ENCODE assay signal across 12 cellular contexts in the genomic region with DNA sequence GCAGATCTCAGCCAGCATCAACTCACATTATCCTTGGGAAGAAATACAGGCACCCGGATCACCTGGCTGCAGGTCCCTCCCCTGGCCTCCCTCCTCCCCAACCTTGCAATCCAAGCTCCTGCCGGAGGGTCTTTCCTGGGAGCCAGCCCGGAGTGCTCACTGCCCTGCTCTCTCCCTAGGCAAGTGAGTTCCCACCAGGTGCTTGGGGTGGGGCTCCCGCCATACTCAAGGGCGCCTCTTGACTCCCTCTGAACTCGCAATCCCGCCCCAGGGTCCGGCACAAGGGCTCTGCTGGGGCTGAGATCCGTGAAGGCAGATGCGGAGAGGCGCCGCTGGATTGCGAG. TPM values are rescaled to one million over a fixed set of nuclear protein-coding genes. Genes with fewer than 3 reads are reported as not detected.
DNase-seq lines count a peak whose midpoint lies in the region; ATAC-seq and TF ChIP-seq lines count a peak whose summit lies in the region.
"Had no signal": no experiment of that assay in that cellular context is flagged by ENCODE, and none has a peak within 500 bp of the region (broad histone marks: within the 10 kb centered on the region; RNA-seq: fewer than 3 reads in every experiment).

No MANE protein-coding gene starts in this region.

- CTCF ChIA-PET in IMR-90 (lab: Yijun Ruan, JAX), result no interaction called here

- peaks cover 21% of the 10 kb centered on the region for H3K79me2 ChIP-seq in neural cell (replicated peaks; ENCODE audit: insufficient read depth, low read length)

- no peak overlapping the region for H2AK5ac ChIP-seq in IMR-90 (ENCODE audit: low read depth, low read length)

- H3K4me2 ChIP-seq in IMR-90 (ENCODE audit: low read depth, low read length) (no peak overlapping the region), neural cell (ENCODE audit: low read length) (no peak overlapping the region)

- no peak overlapping the region for H4K5ac ChIP-seq in IMR-90 (ENCODE audit: low read depth, low read length)

- H3K27ac ChIP-seq in IMR-90 (ENCODE audit: insufficient read depth, low read length), result no peak overlapping the region
- peak overlapping the region; percentile 86 to 97 for H3K27ac ChIP-seq in esophagus (ENCODE audit: low read depth in 2 of 2, low read length in 1 of 2)
- H3K27ac ChIP-seq in neural cell (ENCODE audit: low read length), result no peak overlapping the region
- H3K27ac ChIP-seq: thoracic aorta had no signal

- H3K14ac ChIP-seq in IMR-90 (replicated peaks; ENCODE audit: low read depth, low read length), result no peak overlapping the region

- TF ChIP-seq RAD21 in IMR-90 (IDR thresholded peaks at IDR 0.05; ENCODE audit: low read length), result no peak
- no peak for TF ChIP-seq RAD21 in neural cell (conservative IDR thresholded peaks at IDR 0.05)

- H3K9me3 ChIP-seq in BE2C (no peaks in the 10 kb centered on the region), IMR-90 (ENCODE audit: control insufficient read depth, insufficient read depth, low read length) (peaks cover 4% of the 10 kb centered on the region; the same call in 1 of the 2 replicates), esophagus (ENCODE audit: control insufficient read depth in 2 of 2, insufficient read depth in 1 of 2, low read depth in 1 of 2, low read length in 1 of 2) (no peaks in the 10 kb centered on the region), neural cell (ENCODE audit: low read length) (no peaks in the 10 kb centered on the region)
- H3K9me3 ChIP-seq: thoracic aorta had no signal

- BruUV-seq in IMR-90 (replicated peaks; lab: Mats Ljungman, UMichigan), result no TSS peak

- H3K9me2 ChIP-seq in neural cell (ENCODE audit: insufficient read depth, low read length), result no peaks in the 10 kb centered on the region

- H3F3A ChIP-seq in neural cell (ENCODE audit: insufficient read depth, low read length, poor library complexity, severe bottlenecking), result no peaks in the 10 kb centered on the region

- H2AK9ac ChIP-seq in IMR-90 (replicated peaks; ENCODE audit: low read depth, low read length, poor library complexity), result peak overlapping the region; percentile 65

- TF ChIP-seq CTCF in BE2C (IDR thresholded peaks at IDR 0.05; ENCODE audit: low read depth, low read length), result no peak
- TF ChIP-seq CTCF in IMR-90 (conservative IDR thresholded peaks at IDR 0.05; ENCODE audit: low read depth, low read length), result no peak
- no peak for TF ChIP-seq CTCF in neural cell (IDR thresholded peaks at IDR 0.05; ENCODE audit: poor library complexity, severe bottlenecking)

- dilution Hi-C loops in IMR-90 (cut with HindIII; ENCODE audit: low sequenced_read_pairs, unreplicated experiment), result no loop called here

- H3K4ac ChIP-seq in IMR-90 (ENCODE audit: low read depth, low read length), result no peak overlapping the region

- H2AFZ ChIP-seq in IMR-90 (replicated peaks; ENCODE audit: low read length, poor library complexity), result no peak overlapping the region
- no peak overlapping the region for H2AFZ ChIP-seq in neural cell (ENCODE audit: low read depth, low read length)

- in situ Hi-C loops in IMR-90 (cut with MboI; ENCODE audit: low sequenced_read_pairs), result no loop called here

- no peak for TF ChIP-seq EP300 in neural cell (conservative IDR thresholded peaks at IDR 0.05; ENCODE audit: poor library complexity, severe bottlenecking)

- peaks cover 15% of the 10 kb centered on the region for H3K9me1 ChIP-seq in IMR-90 (ENCODE audit: insufficient read depth, low read length)

- peaks cover 31% of the 10 kb centered on the region for H3K27me3 ChIP-seq in BE2C
- peaks cover 26% of the 10 kb centered on the region for H3K27me3 ChIP-seq in IMR-90 (ENCODE audit: control insufficient read depth, insufficient read depth, low read length)
- no peaks in the 10 kb centered on the region for H3K27me3 ChIP-seq in esophagus (ENCODE audit: control insufficient read depth in 1 of 2, insufficient read depth in 2 of 2, low read length in 2 of 2)
- peaks cover 25% of the 10 kb centered on the region for H3K27me3 ChIP-seq in neural cell (ENCODE audit: insufficient read depth, low read depth, low read length)

- TF ChIP-seq POLR2A in IMR-90 (IDR thresholded peaks at IDR 0.05; ENCODE audit: low read depth, low read length), result no peak

- POLR2A ChIA-PET in IMR-90 (lab: Charles Lee; ENCODE audit: unreplicated experiment), result no interaction called here

- peaks cover 14 to 28% of the 10 kb centered on the region in 2 experiments; a peak in 3 of 4 replicates for H3K79me1 ChIP-seq in IMR-90 (ENCODE audit: low read depth in 1 of 2, low read length in 2 of 2)

- ATAC-seq in IMR-90 (ENCODE audit: low read depth), result no peak
- no peak for ATAC-seq in activated CD4-positive, CD25-positive, alpha-beta regulatory T cell treated with anti-CD3 and anti-CD28 coated beads, Interleukin-2, amount 50 U/mL, for 24 hours

- no peak overlapping the region for H4K8ac ChIP-seq in IMR-90 (ENCODE audit: low read depth in 2 of 2, low read length in 2 of 2)

- H3K23ac ChIP-seq in IMR-90 (ENCODE audit: low read depth, low read length), result no peak overlapping the region

- no peak overlapping the region for H2BK5ac ChIP-seq in IMR-90 (ENCODE audit: low read depth, low read length, poor library complexity, severe bottlenecking)

- 15% methylated on average over 8 of the region's 13 CpGs; no CpG with 5 or more reads in 1 of the 2 experiments for WGBS in IMR-90 (ENCODE audit: extremely low coverage in 2 of 2, insufficient read length in 1 of 2), 2 experiments
- WGBS in esophagus, 2 donors, result 4 to 8% methylated on average over 11 to 13 of the region's 13 CpGs

- no peaks in the 10 kb centered on the region for H3K36me3 ChIP-seq in BE2C
- H3K36me3 ChIP-seq in IMR-90 (ENCODE audit: control insufficient read depth, insufficient read depth, low read length), result peaks cover under 1% of the 10 kb centered on the region; the same call in 1 of the 2 replicates
- peaks cover 0 to 7% of the 10 kb centered on the region in 2 donors for H3K36me3 ChIP-seq in esophagus (ENCODE audit: control insufficient read depth in 2 of 2, insufficient read depth in 2 of 2, low read length in 1 of 2)
- H3K36me3 ChIP-seq in neural cell (ENCODE audit: insufficient read depth, low read length), result no peaks in the 10 kb centered on the region
- H3K36me3 ChIP-seq: thoracic aorta had no signal

- H3K9ac ChIP-seq in IMR-90 (ENCODE audit: low read depth, low read length) (no peak overlapping the region), neural cell (ENCODE audit: low read length) (peak overlapping the region; percentile 55)

- intact Hi-C loops in IMR-90 (cut with micrococcal nuclease), result loop anchor here (2.0 kb wide), 1 partner anchor 69 kb away; the partner anchor contains the start of gene AKT1

- H3K4me3 ChIP-seq in BE2C (ENCODE audit: low read depth, low read length) (no peak overlapping the region), IMR-90 (ENCODE audit: insufficient read depth, low read depth, low read length) (no peak overlapping the region), esophagus (ENCODE audit: low read depth in 1 of 2, low read length in 2 of 2) (peak overlapping the region; percentile 58 to 66), neural cell (ENCODE audit: low read length) (peak overlapping the region; percentile 68)

- no peak overlapping the region for H2BK15ac ChIP-seq in IMR-90 (ENCODE audit: low read depth, low read length)

- no peak overlapping the region for H3K18ac ChIP-seq in IMR-90 (ENCODE audit: low read depth, low read length)

- peaks cover 5% of the 10 kb centered on the region; the same call in 1 of the 2 replicates for H3K4me1 ChIP-seq in BE2C
- peaks cover 14% of the 10 kb centered on the region for H3K4me1 ChIP-seq in IMR-90 (ENCODE audit: control insufficient read depth, insufficient read depth, low read length)
- H3K4me1 ChIP-seq in esophagus (ENCODE audit: control insufficient read depth in 2 of 2, insufficient read depth in 2 of 2, low read length in 1 of 2), result peaks cover 13 to 21% of the 10 kb centered on the region in 2 donors

- DNase-seq in BE2C (peak; percentile 3), IMR-90 (no peak), NCI-H1930 (lab: John Stamatoyannopoulos, UW) (no peak), CD1c-positive myeloid dendritic cell (ENCODE audit: extremely low spot score) (no peak), NCI-H2107 (lab: John Stamatoyannopoulos, UW) (no peak)
- DNase-seq: activated naive CD4-positive, alpha-beta T cell treated with anti-CD3 and anti-CD28 coated beads for 36 hours; NCI-H1048; stimulated activated CD4-positive, alpha-beta T cell treated with anti-CD3 and anti-CD28 coated beads, Interleukin-4, amount 100 ng/mL, for 4 hours had no signal

- no peak overlapping the region for H3K56ac ChIP-seq in IMR-90 (ENCODE audit: extremely low read depth, insufficient read depth, low read length)

- H2BK120ac ChIP-seq in IMR-90 (ENCODE audit: low read depth, low read length), result no peak overlapping the region

- peaks cover 26% of the 10 kb centered on the region for H4K20me1 ChIP-seq in IMR-90 (ENCODE audit: insufficient read depth, low read length)
- peaks cover 6% of the 10 kb centered on the region for H4K20me1 ChIP-seq in neural cell (ENCODE audit: insufficient read depth)

- no peak overlapping the region for H4K91ac ChIP-seq in IMR-90 (ENCODE audit: insufficient read depth, low read depth, low read length)

- H2BK20ac ChIP-seq in IMR-90 (ENCODE audit: low read depth, low read length), result no peak overlapping the region

TF ChIP-seq in neural cell, 6 proteins besides CTCF, POLR2A, EP300 and RAD21 (continues in another document):
- no peak for TF ChIP-seq EZH2 (IDR thresholded peaks at IDR 0.05; ENCODE audit: borderline replicate concordance, insufficient read depth, low read length, poor library complexity, severe bottlenecking)

RNA-seq across cellular contexts. Expression of gene CEP170B, which starts 1.2 kb away (rescaled TPM):
- 3.4 TPM for polyA plus RNA-seq in BE2C (2012; ENCODE audit: insufficient read depth, insufficient read length, low read depth)
- 3.6 and 4.2 TPM in 2 replicates for total RNA-seq in IMR-90 (2012; rRNA removed)
- polyA plus RNA-seq in IMR-90 (2012; rRNA removed) (13.1 and 17.5 TPM in 2 replicates), esophagus (10 to 100 TPM; 19.8 to 37.5 TPM), neural cell (11.6 and 13.2 TPM in 2 replicates)
- 8.0 and 13.1 TPM in 2 replicates for polyA plus RNA-seq in IMR-90 (2012; cell fraction: cytosol; rRNA removed)
- polyA plus RNA-seq in IMR-90 (2012; cell fraction: nucleus; rRNA removed; ENCODE audit: low replicate concordance), result 67.5 and 145 TPM in 2 replicates
- polyA minus RNA-seq in neural cell, result 21.1 and 27.5 TPM in 2 replicates

Comparison
In these comparisons a context has a peak if more than half of its experiments do, and no peak if none do; other contexts are left out.
1. H3K4me3 ChIP-seq: peak in esophagus (2 of 2) and neural cell (single experiment); none in BE2C (single experiment) and IMR-90 (single experiment).
2. H3K27ac ChIP-seq: peak in esophagus (2 of 2); none in IMR-90 (single experiment) and neural cell (single experiment).